ENCODE assay signal across 25 cellular contexts in genomic region chr15:41564960-41565502, GRCh38. TPM values are rescaled to one million over a fixed set of nuclear protein-coding genes. Genes with fewer than 3 reads are reported as not detected.
DNase-seq lines count a peak whose midpoint lies in the region; ATAC-seq, FAIRE-seq and TF ChIP-seq lines count a peak whose summit lies in the region.
"Had no signal": no experiment of that assay in that cellular context is flagged by ENCODE, and none has a peak within 500 bp of the region (broad histone marks: within the 10 kb centered on the region; RNA-seq: fewer than 3 reads in every experiment).

No MANE protein-coding gene starts in this region.

- H3K4me1 Mint-ChIP-seq in activated naive CD8-positive, alpha-beta T cell treated with anti-CD3 and anti-CD28 coated beads, Interleukin-2, amount 50 U/mL, for 24 hours = no peaks in the 10 kb centered on the region
- H3K4me1 Mint-ChIP-seq: activated naive CD8-positive, alpha-beta T cell treated with anti-CD3 and anti-CD28 coated beads, Interleukin-2, amount 10 ng/mL, durations not matched to agents 7 days and 5 days had no signal

- no peak overlapping the region for H2AK5ac ChIP-seq in mesenchymal stem cell (ENCODE audit: low read length, severe bottlenecking)

- H3K9me3 ChIP-seq in Loucy (ENCODE audit: insufficient read depth, low read depth, low read length) (no peaks in the 10 kb centered on the region), K562 (replicated peaks; ENCODE audit: control insufficient read depth, insufficient read depth, low read depth, low read length) (no peaks in the 10 kb centered on the region), mesenchymal stem cell (ENCODE audit: control insufficient read depth, low read length) (no peaks in the 10 kb centered on the region), spleen (no peaks in the 10 kb centered on the region)
- H3K9me3 ChIP-seq: MG63, tibial nerve had no signal

- CTCF ChIA-PET in K562 (lab: Yijun Ruan, JAX; ENCODE audit: low intra/inter-chr PET ratio) = no interaction called here

- H3K9me3 Mint-ChIP-seq in activated naive CD8-positive, alpha-beta T cell treated with anti-CD3 and anti-CD28 coated beads, Interleukin-2, amount 50 U/mL, for 24 hours = no peaks in the 10 kb centered on the region
- H3K9me3 Mint-ChIP-seq: activated naive CD8-positive, alpha-beta T cell treated with anti-CD3 and anti-CD28 coated beads, Interleukin-2, amount 10 ng/mL, durations not matched to agents 7 days and 5 days; activated T-helper 2 cell treated with anti-CD3 and anti-CD28 coated beads, Interferon-gamma antibody, Interleukin-2, Interleukin-4, amounts not matched to agents 10 μg/mL and 5 μg/mL and 100 μg/mL, durations not matched to agents 14 hours and 24 hours and 36 hours; CD4-positive, alpha-beta memory T cell had no signal

- no peak for TF ChIP-seq CTCF in Loucy (conservative IDR thresholded peaks at IDR 0.05; ENCODE audit: low read length)
- no peak for TF ChIP-seq CTCF in K562 (IDR thresholded peaks at IDR 0.05 in 2 of 3, conservative IDR thresholded peaks at IDR 0.05 in 1 of 3; ENCODE audit: insufficient read depth in 2 of 3, low read depth in 1 of 3, low read length in 3 of 3)
- no peak for TF ChIP-seq CTCF in spleen (IDR thresholded peaks at IDR 0.05 in 8 of 11, conservative IDR thresholded peaks at IDR 0.05 in 3 of 11)

- peak overlapping the region; percentile 88 for H2BK12ac ChIP-seq in mesenchymal stem cell (ENCODE audit: low read length in 2 of 2)

- H2BK15ac ChIP-seq in mesenchymal stem cell (ENCODE audit: low read depth, poor library complexity, severe bottlenecking) = no peak overlapping the region

- no peak for TF ChIP-seq EP300 in K562 (IDR thresholded peaks at IDR 0.05; ENCODE audit: low read length)

- peak; percentile 24 for ATAC-seq in K562
- ATAC-seq in activated naive CD8-positive, alpha-beta T cell treated with anti-CD3 and anti-CD28 coated beads, Interleukin-2, amount 50 U/mL, for 24 hours = no peak
- no peak for ATAC-seq in GM21515 (IDR thresholded peaks at IDR 0.05; ENCODE audit: unreplicated experiment)
- no peak for ATAC-seq in GM18907 (IDR thresholded peaks at IDR 0.05; ENCODE audit: unreplicated experiment)
- ATAC-seq: stimulated activated naive CD8-positive, alpha-beta T cell treated with anti-CD3 and anti-CD28 coated beads, Interleukin-15, Interleukin-2, amounts not matched to agents 100 U/mL and 50 U/mL, for 24 hours had no signal

- peaks cover 14% of the 10 kb centered on the region for H3K27me3 Mint-ChIP-seq in activated naive CD8-positive, alpha-beta T cell treated with anti-CD3 and anti-CD28 coated beads, Interleukin-2, amount 50 U/mL, for 24 hours

- peak overlapping the region; percentile 77 for H4K91ac ChIP-seq in mesenchymal stem cell (ENCODE audit: low read length)

- H3K4ac ChIP-seq in mesenchymal stem cell (ENCODE audit: low read depth in 1 of 2, low read length in 2 of 2) = peak overlapping the region; percentile 55 to 57

- peaks cover 25% of the 10 kb centered on the region for H3K4me1 ChIP-seq in Loucy (ENCODE audit: insufficient read depth, low read length, poor library complexity, severe bottlenecking)
- H3K4me1 ChIP-seq in K562 (replicated peaks in 1 of 2; ENCODE audit: control insufficient read depth in 2 of 2, insufficient read depth in 2 of 2, low read length in 2 of 2) = peaks cover 81 to 83% of the 10 kb centered on the region in 2 experiments
- H3K4me1 ChIP-seq in mesenchymal stem cell (ENCODE audit: control insufficient read depth, insufficient read depth, low read depth, low read length) = peaks cover 36% of the 10 kb centered on the region
- peaks cover 11 to 83% (median 45%) of the 10 kb centered on the region in 6 donors for H3K4me1 ChIP-seq in spleen

- no peaks in the 10 kb centered on the region for H3K36me3 Mint-ChIP-seq in activated naive CD8-positive, alpha-beta T cell treated with anti-CD3 and anti-CD28 coated beads, Interleukin-2, amount 50 U/mL, for 24 hours (ENCODE audit: low read depth)
- H3K36me3 Mint-ChIP-seq: activated naive CD8-positive, alpha-beta T cell treated with anti-CD3 and anti-CD28 coated beads, Interleukin-2, amount 10 ng/mL, durations not matched to agents 7 days and 5 days; CD4-positive, alpha-beta memory T cell had no signal

- H3K79me1 ChIP-seq in mesenchymal stem cell (replicated peaks; ENCODE audit: low read length, poor library complexity, severe bottlenecking) = no peaks in the 10 kb centered on the region

- H3K4me3 ChIP-seq in Loucy (ENCODE audit: low read length, poor library complexity, severe bottlenecking) (no peak overlapping the region), K562 (no peak overlapping the region), mesenchymal stem cell (ENCODE audit: insufficient read depth in 1 of 2, low read depth in 1 of 2, low read length in 2 of 2) (no peak overlapping the region), spleen (no peak overlapping the region)
- H3K4me3 ChIP-seq: MG63, tibial nerve had no signal

- peak overlapping the region; percentile 12 for H3K9ac ChIP-seq in Loucy (ENCODE audit: low read depth, low read length, poor library complexity, severe bottlenecking)
- peak overlapping the region in 1 of 2 experiments; percentile 40; a peak in 2 of 4 replicates for H3K9ac ChIP-seq in K562 (ENCODE audit: insufficient read depth in 1 of 2, low read depth in 2 of 2, low read length in 2 of 2)
- no peak overlapping the region for H3K9ac ChIP-seq in mesenchymal stem cell (ENCODE audit: low read length)

- TF ChIP-seq POLR2A in K562 (conservative IDR thresholded peaks at IDR 0.05) (no peak), spleen (IDR thresholded peaks at IDR 0.05) (no peak)

- H3K4me3 Mint-ChIP-seq in activated naive CD8-positive, alpha-beta T cell treated with anti-CD3 and anti-CD28 coated beads, Interleukin-2, amount 50 U/mL, for 24 hours = no peak overlapping the region
- H3K4me3 Mint-ChIP-seq: activated naive CD8-positive, alpha-beta T cell treated with anti-CD3 and anti-CD28 coated beads, Interleukin-2, amount 10 ng/mL, durations not matched to agents 7 days and 5 days; CD4-positive, alpha-beta memory T cell had no signal

- TF ChIP-seq RAD21 in K562 (CRISPR knock-in tag; conservative IDR thresholded peaks at IDR 0.05 in 1 of 2, IDR thresholded peaks at IDR 0.05 in 1 of 2) = no peak

- H2AFZ ChIP-seq in Loucy (ENCODE audit: low read length) = no peak overlapping the region
- no peak overlapping the region for H2AFZ ChIP-seq in K562 (ENCODE audit: low read depth, low read length)
- no peak overlapping the region for H2AFZ ChIP-seq in mesenchymal stem cell (ENCODE audit: low read depth, low read length)

- in situ Hi-C loops in K562 (cut with MboI) = no loop called here

- peak overlapping the region; percentile 41 for H4K8ac ChIP-seq in mesenchymal stem cell (ENCODE audit: low read length)

- H4K20me1 ChIP-seq in Loucy (ENCODE audit: insufficient read depth, low read length, poor library complexity, severe bottlenecking) (no peaks in the 10 kb centered on the region), K562 (replicated peaks; ENCODE audit: control insufficient read depth, insufficient read depth, low read length) (0 out of 2 replicates have a peak, but pooled peaks cover 3% of the 10 kb centered on the region)

- WGBS in K562 (ENCODE audit: insufficient coverage, low coverage, missing lambda C conversion rate) = 49% methylated on average over 8 of the region's 8 CpGs
- 67% methylated on average over 8 of the region's 8 CpGs for WGBS in mesenchymal stem cell
- WGBS in spleen, 5 donors = 75 to 86% (median 83%) methylated on average over 8 of the region's 8 CpGs

- peak; percentile 74 for FAIRE-seq in K562 (lab: Jason Lieb, UNC)
- FAIRE-seq: endothelial cell of umbilical vein, RCC 7860 had no signal

- H3K27ac ChIP-seq in K562 (ENCODE audit: extremely low read depth, low read depth, low read length) (peak overlapping the region; percentile 56; the same call in 2 of the 3 replicates), mesenchymal stem cell (ENCODE audit: low read length, poor library complexity, severe bottlenecking) (no peak overlapping the region), spleen (peak overlapping the region in 3 of 8 donors; percentile 63 to 70 (median 68))
- H3K27ac ChIP-seq: brain microvascular endothelial cell had no signal

- no peaks in the 10 kb centered on the region for H3K27me3 ChIP-seq in Loucy (ENCODE audit: insufficient read depth, low read length, poor library complexity, severe bottlenecking)
- no peaks in the 10 kb centered on the region for H3K27me3 ChIP-seq in K562 (ENCODE audit: control insufficient read depth in 2 of 2, insufficient read depth in 2 of 2, low read length in 2 of 2)
- H3K27me3 ChIP-seq in mesenchymal stem cell (ENCODE audit: control insufficient read depth in 1 of 2, insufficient read depth in 1 of 2, low read length in 2 of 2) = no peaks in the 10 kb centered on the region
- H3K27me3 ChIP-seq in spleen (replicated peaks in 1 of 7) = peaks cover 0 to 14% (median 0%) of the 10 kb centered on the region in 7 donors
- H3K27me3 ChIP-seq: brain microvascular endothelial cell, MG63, tibial nerve had no signal

- H3K4me2 ChIP-seq in Loucy (ENCODE audit: low read depth, low read length, poor library complexity, severe bottlenecking) (peak overlapping the region; percentile 40), K562 (ENCODE audit: insufficient read depth, low read length) (peak overlapping the region; percentile 64), mesenchymal stem cell (ENCODE audit: low read length, poor library complexity, severe bottlenecking) (no peak overlapping the region)

- H3K9me2 ChIP-seq in Loucy (replicated peaks; ENCODE audit: low read depth, low read length) = no peaks in the 10 kb centered on the region

- POLR2A ChIA-PET in K562 (lab: Yijun Ruan, JAX) = interaction anchor here (0.6 to 2.9 kb wide), 11 partner anchors 9 to 867 kb away, joined by 3 to 14 read pairs (median 3); partner anchors contain the start of gene RPAP1

- no peaks in the 10 kb centered on the region for H3K9me1 ChIP-seq in K562 (ENCODE audit: control insufficient read depth, insufficient read depth, low read length)

- peak overlapping the region in 1 of 2 experiments; percentile 29 for H3K23ac ChIP-seq in mesenchymal stem cell (ENCODE audit: low read length in 2 of 2)

- H3K79me2 ChIP-seq in Loucy (ENCODE audit: insufficient read depth, low read length) (no peaks in the 10 kb centered on the region), K562 (ENCODE audit: control insufficient read depth, insufficient read depth, low read length) (peaks cover 9% of the 10 kb centered on the region; the same call in 2 of the 3 replicates)

- H3K27ac Mint-ChIP-seq in activated naive CD8-positive, alpha-beta T cell treated with anti-CD3 and anti-CD28 coated beads, Interleukin-2, amount 50 U/mL, for 24 hours = no peak overlapping the region
- H3K27ac Mint-ChIP-seq: activated naive CD8-positive, alpha-beta T cell treated with anti-CD3 and anti-CD28 coated beads, Interleukin-2, amount 10 ng/mL, durations not matched to agents 7 days and 5 days; activated T-helper 2 cell treated with anti-CD3 and anti-CD28 coated beads, Interferon-gamma antibody, Interleukin-2, Interleukin-4, amounts not matched to agents 10 μg/mL and 5 μg/mL and 100 μg/mL, durations not matched to agents 14 hours and 24 hours and 36 hours had no signal

- intact Hi-C loops in K562 (cut with micrococcal nuclease) = no loop called here
- intact Hi-C loops in spleen (cut with DNase I; ENCODE audit: low total_unique reads) = no loop called here

- BruUV-seq in K562 (replicated peaks; lab: Mats Ljungman, UMichigan) = no TSS peak

- peak overlapping the region; percentile 69 to 90 for H3K18ac ChIP-seq in mesenchymal stem cell (ENCODE audit: low read depth in 1 of 2, low read length in 2 of 2)

- no peak overlapping the region for H2BK5ac ChIP-seq in mesenchymal stem cell (ENCODE audit: low read depth, low read length, poor library complexity, severe bottlenecking)

- H3F3A ChIP-seq in Loucy (ENCODE audit: low read depth) = no peaks in the 10 kb centered on the region

- no peak overlapping the region for H2BK120ac ChIP-seq in mesenchymal stem cell (ENCODE audit: low read depth, low read length)

- H3K36me3 ChIP-seq in Loucy (ENCODE audit: insufficient read depth, low read length) (no peaks in the 10 kb centered on the region), K562 (ENCODE audit: control insufficient read depth, insufficient read depth, low read length) (peaks cover 59% of the 10 kb centered on the region), mesenchymal stem cell (ENCODE audit: control insufficient read depth in 1 of 2, insufficient read depth in 2 of 2, low read depth in 1 of 2, low read length in 2 of 2) (peaks cover 0 to 26% of the 10 kb centered on the region in 2 experiments), spleen (peaks cover 0 to 16% (median 0%) of the 10 kb centered on the region in 6 donors)
- H3K36me3 ChIP-seq: brain microvascular endothelial cell, MG63 had no signal

- peak overlapping the region in 1 of 2 experiments; percentile 3 for H3K14ac ChIP-seq in mesenchymal stem cell (ENCODE audit: low read length in 2 of 2)

- DNase-seq in K562 (ENCODE audit: extremely low read depth in 1 of 4, low spot score in 3 of 4) (peak in 2 of 4 experiments; percentile 54 to 65), mesenchymal stem cell (no peak), spleen (peak; percentile 76), NCI-H446 (lab: John Stamatoyannopoulos, UW) (no peak)
- no peak for DNase-seq in activated naive CD8-positive, alpha-beta T cell treated with anti-CD3 and anti-CD28 coated beads, Interleukin-2, amount 50 U/mL, for 24 hours
- DNase-seq: activated CD4-positive, alpha-beta T cell treated with anti-CD3 and anti-CD28 coated beads, Interleukin-2, amount 50 U/mL, for 4 hours; activated CD8-positive, alpha-beta memory T cell treated with anti-CD3 and anti-CD28 coated beads, Interleukin-2, amount 50 U/mL, for 4 hours; activated naive CD8-positive, alpha-beta T cell treated with anti-CD3 and anti-CD28 coated beads, Interleukin-2, amount 10 ng/mL, durations not matched to agents 7 days and 5 days; brain microvascular endothelial cell; CD4-positive, alpha-beta memory T cell; cortex of kidney; DMS79 treated with DMSO at 0.1 percent for 48 hours; MG63; NCI-H1417 treated with DMSO at 0.1 percent for 48 hours; NCI-H2107; stimulated activated CD4-positive, alpha-beta T cell treated with anti-CD3 and anti-CD28 coated beads, Interleukin-4, amount 100 ng/mL, for 4 hours; stimulated activated naive CD8-positive, alpha-beta T cell treated with anti-CD3 and anti-CD28 coated beads, Interleukin-15, Interleukin-2, amounts not matched to agents 100 U/mL and 50 U/mL, for 24 hours; T-helper 2 cell had no signal

RNA-seq across cellular contexts. Expression of gene TYRO3, which starts 6.0 kb away (rescaled TPM):
- 47.2 and 168 TPM in 2 replicates for total RNA-seq in K562 (2011; cell fraction: chromatin; rRNA removed; ENCODE audit: low replicate concordance)
- 109 and 124 TPM in 2 replicates for total RNA-seq in K562 (2011; cell fraction: nucleolus; rRNA removed)
- total RNA-seq in K562 (2011; cell fraction: nucleoplasm; rRNA removed) = 103 and 108 TPM in 2 replicates
- 13.6 and 19.6 TPM in 2 replicates for total RNA-seq in K562 (2014; rRNA removed)
- total RNA-seq in K562 (2014; rRNA removed; fragmentation: Illumina TruSeq; extraction: Trizol) = 11.4 and 17.9 TPM in 2 replicates
- 15.9 and 18.6 TPM in 2 replicates for total RNA-seq in K562 (2015; rRNA removed; fragmentation: Illumina TruSeq; extraction: Trizol)
- total RNA-seq in K562 (2021) = 33.5 and 37.6 TPM in 2 replicates
- polyA plus RNA-seq in K562 (2011; rRNA removed) = 38.4 and 39.6 TPM in 2 replicates
- polyA plus RNA-seq in K562 (2011; cell fraction: cytosol; rRNA removed) = 31.3 and 46.5 TPM in 2 replicates
- 52.1 and 78.7 TPM in 2 replicates for polyA plus RNA-seq in K562 (2011; cell fraction: nucleus; rRNA removed)
- polyA plus RNA-seq in K562 (2012) = 33.1 and 42.2 TPM in 2 replicates
- polyA plus RNA-seq in K562 (2014; fragmentation: Illumina TruSeq; extraction: Trizol) = 29.3 and 34.6 TPM in 2 replicates
- 1 to 10 TPM; 2.6 to 2.8 TPM for polyA plus RNA-seq in K562 (2014; fragmentation: Nextera tagmentation; extraction: Ambion mirVana)
- polyA plus RNA-seq in K562 (2014; rRNA removed) = 18.8 and 19.1 TPM in 2 replicates
- polyA minus RNA-seq in K562 (2011; rRNA and poly(A)+ RNA removed) = 37.1 and 59.8 TPM in 2 replicates
- polyA minus RNA-seq in K562 (2011; cell fraction: cytosol; rRNA and poly(A)+ RNA removed) = 36.1 and 41.3 TPM in 2 replicates
- 26.1 and 33.0 TPM in 2 replicates for polyA minus RNA-seq in K562 (2011; cell fraction: nucleus; rRNA and poly(A)+ RNA removed)
- 33.5 TPM for polyA plus RNA-seq in mesenchymal stem cell (2013, experiment 1 of 2)
- polyA plus RNA-seq in mesenchymal stem cell (2013, experiment 2 of 2) = 33.5 TPM
- total RNA-seq in spleen = 10 to 100 TPM; 10.9 to 36.2 (median 21.4) TPM
- 1 to 10 TPM; 2.6 to 5.7 (median 4.3) TPM for polyA plus RNA-seq in spleen

RNA-seq across cellular contexts. Expression of gene RPAP1, which starts 21.0 kb away (rescaled TPM):
- 61.6 and 152 TPM in 2 replicates for total RNA-seq in K562 (2011; cell fraction: chromatin; rRNA removed; ENCODE audit: low replicate concordance)
- total RNA-seq in K562 (2011; cell fraction: nucleolus; rRNA removed) = 73.4 and 82.2 TPM in 2 replicates
- total RNA-seq in K562 (2011; cell fraction: nucleoplasm; rRNA removed) = 63.7 and 80.1 TPM in 2 replicates
- 23.9 and 36.9 TPM in 2 replicates for total RNA-seq in K562 (2014; rRNA removed)
- total RNA-seq in K562 (2014; rRNA removed; fragmentation: Illumina TruSeq; extraction: Trizol) = 9.4 and 10.0 TPM in 2 replicates
- 11.5 and 12.8 TPM in 2 replicates for total RNA-seq in K562 (2015; rRNA removed; fragmentation: Illumina TruSeq; extraction: Trizol)
- total RNA-seq in K562 (2021) = 61.2 and 65.7 TPM in 2 replicates
- polyA plus RNA-seq in K562 (2011; rRNA removed) = 9.2 and 27.7 TPM in 2 replicates
- polyA plus RNA-seq in K562 (2011; cell fraction: cytosol; rRNA removed) = 11.9 and 16.1 TPM in 2 replicates
- polyA plus RNA-seq in K562 (2011; cell fraction: nucleus; rRNA removed) = 38.7 and 47.7 TPM in 2 replicates
- 40.3 and 49.0 TPM in 2 replicates for polyA plus RNA-seq in K562 (2012)
- 21.6 and 30.8 TPM in 2 replicates for polyA plus RNA-seq in K562 (2014; fragmentation: Illumina TruSeq; extraction: Trizol)
- polyA plus RNA-seq in K562 (2014; fragmentation: Nextera tagmentation; extraction: Ambion mirVana) = 1 to 10 TPM; 6.5 to 7.0 TPM
- 18.5 and 24.0 TPM in 2 replicates for polyA plus RNA-seq in K562 (2014; rRNA removed)
- 11.8 and 16.9 TPM in 2 replicates for polyA minus RNA-seq in K562 (2011; rRNA and poly(A)+ RNA removed)
- 18.0 and 23.9 TPM in 2 replicates for polyA minus RNA-seq in K562 (2011; cell fraction: cytosol; rRNA and poly(A)+ RNA removed)
- polyA minus RNA-seq in K562 (2011; cell fraction: nucleus; rRNA and poly(A)+ RNA removed) = 21.9 and 27.0 TPM in 2 replicates
- 17.6 TPM for polyA plus RNA-seq in mesenchymal stem cell (2013, experiment 1 of 2)
- polyA plus RNA-seq in mesenchymal stem cell (2013, experiment 2 of 2) = 15.0 TPM
- 10 to 100 TPM; 15.8 to 35.9 (median 27.7) TPM for total RNA-seq in spleen
- polyA plus RNA-seq in spleen = 10 to 100 TPM in 2 of 3 donors, 1 to 10 TPM in 1; 7.9 to 11.8 (median 10.2) TPM

RNA-seq across cellular contexts. Expression of gene LTK, which starts 51.4 kb away (rescaled TPM):
- total RNA-seq in K562 (2011; cell fraction: chromatin; rRNA removed; ENCODE audit: low replicate concordance) = 13.3 and 30.8 TPM in 2 replicates
- total RNA-seq in K562 (2011; cell fraction: nucleolus; rRNA removed) = 17.5 and 19.0 TPM in 2 replicates
- 14.6 and 15.8 TPM in 2 replicates for total RNA-seq in K562 (2011; cell fraction: nucleoplasm; rRNA removed)
- 2.7 TPM in 2 replicates for total RNA-seq in K562 (2014; rRNA removed)
- total RNA-seq in K562 (2014; rRNA removed; fragmentation: Illumina TruSeq; extraction: Trizol) = 0.77 and 1.1 TPM in 2 replicates
- 1.8 TPM in 2 replicates for total RNA-seq in K562 (2015; rRNA removed; fragmentation: Illumina TruSeq; extraction: Trizol)
- 3.7 and 4.4 TPM in 2 replicates for total RNA-seq in K562 (2021)
- polyA plus RNA-seq in K562 (2011; rRNA removed) = 1.7 and 2.8 TPM in 2 replicates
- polyA plus RNA-seq in K562 (2011; cell fraction: cytosol; rRNA removed) = 1.7 and 2.1 TPM in 2 replicates
- polyA plus RNA-seq in K562 (2011; cell fraction: nucleus; rRNA removed) = 22.2 and 32.4 TPM in 2 replicates
- polyA plus RNA-seq in K562 (2012) = 5.2 and 20.8 TPM in 2 replicates
- polyA plus RNA-seq in K562 (2014; fragmentation: Illumina TruSeq; extraction: Trizol) = 2.7 and 3.1 TPM in 2 replicates
- under 1 TPM; 0.25 to 0.31 TPM for polyA plus RNA-seq in K562 (2014; fragmentation: Nextera tagmentation; extraction: Ambion mirVana)
- 4.3 and 4.4 TPM in 2 replicates for polyA plus RNA-seq in K562 (2014; rRNA removed)
- 0.39 and 0.70 TPM in 2 replicates for polyA minus RNA-seq in K562 (2011; rRNA and poly(A)+ RNA removed)
- polyA minus RNA-seq in K562 (2011; cell fraction: cytosol; rRNA and poly(A)+ RNA removed) = 1.2 TPM in 1 of 2 replicates, not detected in the other
- polyA minus RNA-seq in K562 (2011; cell fraction: nucleus; rRNA and poly(A)+ RNA removed) = 1.9 and 2.4 TPM in 2 replicates
- 0.26 TPM for polyA plus RNA-seq in mesenchymal stem cell (2013, experiment 1 of 2)
- 0.22 TPM for polyA plus RNA-seq in mesenchymal stem cell (2013, experiment 2 of 2)
- 1 to 10 TPM; 2.0 to 7.0 (median 4.5) TPM for total RNA-seq in spleen
- 1 to 10 TPM in 2 of 3 donors, under 1 TPM in 1; 0.93 to 5.3 (median 4.5) TPM for polyA plus RNA-seq in spleen
